Comparison of ENCODE assay signal across 2 cellular contexts in the genomic region with DNA sequence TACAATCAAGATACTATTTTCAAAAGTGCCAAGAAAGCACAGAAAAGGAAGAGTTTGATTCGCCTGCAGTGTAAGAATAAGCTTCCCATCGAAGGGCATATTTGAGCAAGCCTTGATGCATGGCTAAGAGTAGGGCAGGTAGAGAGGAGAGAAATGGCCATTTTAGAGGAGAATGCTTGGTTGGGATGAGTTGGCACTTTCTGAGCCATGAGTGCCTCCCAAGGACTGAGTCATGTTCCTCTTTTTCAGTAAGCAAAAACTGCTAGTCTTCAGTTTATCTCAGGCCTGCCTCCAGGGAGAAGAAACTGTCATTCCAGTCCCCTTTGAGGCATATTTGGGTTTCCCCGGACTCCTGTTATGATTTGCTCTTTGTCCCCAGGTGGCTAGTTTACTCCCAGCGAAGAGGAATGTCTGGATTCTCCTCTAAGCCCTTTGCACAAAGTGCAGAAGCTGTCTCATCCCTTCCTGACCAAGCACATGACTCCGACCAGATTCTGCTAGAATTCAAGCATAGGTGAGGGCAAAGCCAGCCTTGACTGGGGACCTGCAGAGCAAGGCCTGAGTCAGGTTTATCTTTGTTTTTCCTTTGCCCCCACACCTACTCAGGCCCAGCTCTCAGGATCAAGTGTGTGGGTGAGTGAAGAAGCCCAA.
TF ChIP-seq lines count a peak whose summit lies in the region.

No MANE protein-coding gene starts in this region.

TF ChIP-seq in A549, 52 proteins besides CTCF, POLR2A, EP300 and RAD21 (continued from another document and continues in another):
- no peak; the same call in 1 of the 2 replicates for TF ChIP-seq TP53 (CRISPR knock-in tag; IDR thresholded peaks at IDR 0.05)
- TF ChIP-seq RCOR1 (IDR thresholded peaks at IDR 0.05; ENCODE audit: low read depth, low read length) = no peak
- no peak for TF ChIP-seq REST (IDR thresholded peaks at IDR 0.05)
- TF ChIP-seq MAZ (IDR thresholded peaks at IDR 0.05; ENCODE audit: borderline replicate concordance, low read depth, low read length) = no peak
- no peak for TF ChIP-seq HEYL (CRISPR knock-in tag; IDR thresholded peaks at IDR 0.05)
- TF ChIP-seq FOXS1 (CRISPR knock-in tag; IDR thresholded peaks at IDR 0.05) = no peak
- TF ChIP-seq NFE2L2 (conservative IDR thresholded peaks at IDR 0.05; ENCODE audit: low read length) = peak; percentile 97
- TF ChIP-seq EHF (CRISPR knock-in tag; IDR thresholded peaks at IDR 0.05) = no peak
- no peak for TF ChIP-seq FOSB (CRISPR knock-in tag; IDR thresholded peaks at IDR 0.05)
- peak; percentile 67; the same call in 1 of the 2 replicates for TF ChIP-seq ZSCAN20 (CRISPR knock-in tag; IDR thresholded peaks at IDR 0.05)
- TF ChIP-seq CHD2 (IDR thresholded peaks at IDR 0.05; ENCODE audit: low read length, partially characterized antibody) = no peak
- no peak for TF ChIP-seq PHF8 (IDR thresholded peaks at IDR 0.05; ENCODE audit: borderline replicate concordance, low read depth)
- no peak for TF ChIP-seq ELK1 (IDR thresholded peaks at IDR 0.05; ENCODE audit: low read depth, low read length)
- TF ChIP-seq, protein P1, sequence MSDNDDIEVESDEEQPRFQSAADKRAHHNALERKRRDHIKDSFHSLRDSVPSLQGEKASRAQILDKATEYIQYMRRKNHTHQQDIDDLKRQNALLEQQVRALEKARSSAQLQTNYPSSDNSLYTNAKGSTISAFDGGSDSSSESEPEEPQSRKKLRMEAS (IDR thresholded peaks at IDR 0.05) = peak; percentile 59
- TF ChIP-seq BHLHE40 (IDR thresholded peaks at IDR 0.05; ENCODE audit: low read depth, low read length) = no peak
- TF ChIP-seq ZNF302 (CRISPR knock-in tag; IDR thresholded peaks at IDR 0.05) = peak; percentile 57; the same call in 1 of the 2 replicates
- TF ChIP-seq, protein P2, sequence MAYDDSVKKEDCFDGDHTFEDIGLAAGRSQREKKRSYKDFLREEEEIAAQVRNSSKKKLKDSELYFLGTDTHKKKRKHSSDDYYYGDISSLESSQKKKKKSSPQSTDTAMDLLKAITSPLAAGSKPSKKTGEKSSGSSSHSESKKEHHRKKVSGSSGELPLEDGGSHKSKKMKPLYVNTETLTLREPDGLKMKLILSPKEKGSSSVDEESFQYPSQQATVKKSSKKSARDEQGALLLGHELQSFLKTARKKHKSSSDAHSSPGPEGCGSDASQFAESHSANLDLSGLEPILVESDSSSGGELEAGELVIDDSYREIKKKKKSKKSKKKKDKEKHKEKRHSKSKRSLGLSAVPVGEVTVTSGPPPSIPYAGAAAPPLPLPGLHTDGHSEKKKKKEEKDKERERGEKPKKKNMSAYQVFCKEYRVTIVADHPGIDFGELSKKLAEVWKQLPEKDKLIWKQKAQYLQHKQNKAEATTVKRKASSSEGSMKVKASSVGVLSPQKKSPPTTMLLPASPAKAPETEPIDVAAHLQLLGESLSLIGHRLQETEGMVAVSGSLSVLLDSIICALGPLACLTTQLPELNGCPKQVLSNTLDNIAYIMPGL (CRISPR knock-in tag; IDR thresholded peaks at IDR 0.05; ENCODE audit: borderline replicate concordance) = no peak
- TF ChIP-seq RNF2 (IDR thresholded peaks at IDR 0.05; ENCODE audit: borderline replicate concordance, low read depth) = no peak
- TF ChIP-seq E2F6 (IDR thresholded peaks at IDR 0.05; ENCODE audit: borderline replicate concordance, low read depth) = peak; percentile 57; the same call in 1 of the 2 replicates
- no peak for TF ChIP-seq SREBF2 (IDR thresholded peaks at IDR 0.05)
- TF ChIP-seq HOXA7 (CRISPR knock-in tag; IDR thresholded peaks at IDR 0.05) = no peak
- TF ChIP-seq JUNB (IDR thresholded peaks at IDR 0.05) = peak; percentile 22; the same call in 1 of the 2 replicates
- TF ChIP-seq, protein P3, sequence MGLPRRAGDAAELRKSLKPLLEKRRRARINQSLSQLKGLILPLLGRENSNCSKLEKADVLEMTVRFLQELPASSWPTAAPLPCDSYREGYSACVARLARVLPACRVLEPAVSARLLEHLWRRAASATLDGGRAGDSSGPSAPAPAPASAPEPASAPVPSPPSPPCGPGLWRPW (IDR thresholded peaks at IDR 0.05) = no peak
- no peak for TF ChIP-seq CBX2 (IDR thresholded peaks at IDR 0.05; ENCODE audit: borderline replicate concordance, low read depth)
- TF ChIP-seq FOSL2 (IDR thresholded peaks at IDR 0.05) = 0 out of 2 replicates have a peak, but pooled peaks have one; percentile 9
- peak; percentile 66 for TF ChIP-seq FOSL2 (CRISPR knock-in tag; IDR thresholded peaks at IDR 0.05)
- no peak for TF ChIP-seq TFCP2L1 (CRISPR knock-in tag; IDR thresholded peaks at IDR 0.05)

TF ChIP-seq in H1, 55 proteins besides CTCF, POLR2A, EP300 and RAD21 (continued from another document):
- TF ChIP-seq, protein P1 (IDR thresholded peaks at IDR 0.05) = no peak
